ENCODE assay signal across 35 cellular contexts in the genomic region with DNA sequence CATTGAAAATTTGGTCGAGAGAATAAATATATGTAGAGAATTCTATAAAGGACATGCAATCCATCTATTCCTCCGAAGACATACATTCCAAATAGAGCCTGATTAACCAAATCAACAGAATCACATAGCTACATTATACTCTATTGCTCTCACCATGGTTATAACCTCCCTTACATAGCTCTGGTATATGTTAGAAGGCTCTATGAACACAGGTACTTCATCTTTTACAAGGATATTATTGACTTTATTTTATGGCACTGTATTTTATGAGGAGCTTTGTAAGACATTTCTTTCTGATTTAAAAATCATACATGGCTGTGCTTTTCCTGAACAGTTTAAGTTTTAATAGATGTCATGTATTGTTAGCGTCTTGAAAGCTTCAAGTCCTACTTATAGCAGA. TPM values are rescaled to one million over a fixed set of nuclear protein-coding genes. Genes with fewer than 3 reads are reported as not detected.
"Had no signal": no experiment of that assay in that cellular context is flagged by ENCODE, and none has a peak within 500 bp of the region (broad histone marks: within the 10 kb centered on the region; RNA-seq: fewer than 3 reads in every experiment).

No MANE protein-coding gene starts in this region.

- H3K4me3 ChIP-seq: adrenal gland, ascending aorta, body of pancreas, breast epithelium, cardiac muscle cell had no signal

- H3K27ac ChIP-seq: adrenal gland, ascending aorta, body of pancreas, brain microvascular endothelial cell, breast epithelium, cardiac muscle cell had no signal

- DNase-seq: activated effector memory CD4-positive, alpha-beta T cell treated with anti-CD3 and anti-CD28 coated beads, Interleukin-2, amount 50 U/mL, for 16 hours; activated effector memory CD4-positive, alpha-beta T cell treated with Interleukin-2 at 50 U/mL for 16 hours; activated gamma-delta T cell; activated gamma-delta T cell treated with Interleukin-2 at 50 U/mL for 16 hours; activated naive CD4-positive, alpha-beta T cell; activated naive CD4-positive, alpha-beta T cell treated with anti-CD3 and anti-CD28 coated beads for 36 hours; activated naive CD4-positive, alpha-beta T cell treated with anti-CD3 and anti-CD28 coated beads, Interleukin-2, amount 10 ng/mL, durations not matched to agents 7 days and 5 days; activated naive CD4-positive, alpha-beta T cell treated with anti-CD3 and anti-CD28 coated beads, Interleukin-2, amount 50 U/mL, for 16 hours; activated naive CD4-positive, alpha-beta T cell treated with Interleukin-2 at 50 U/mL for 16 hours; activated naive CD8-positive, alpha-beta T cell treated with anti-CD3 and anti-CD28 coated beads for 36 hours; activated naive CD8-positive, alpha-beta T cell treated with anti-CD3 and anti-CD28 coated beads, Interleukin-2, amount 10 ng/mL, durations not matched to agents 7 days and 5 days; activated naive CD8-positive, alpha-beta T cell treated with anti-CD3 and anti-CD28 coated beads, Interleukin-2, amount 50 U/mL, for 24 hours; activated T-cell treated with anti-CD3 and anti-CD28 coated beads for 4 hours; activated T-cell treated with anti-CD3 and anti-CD28 coated beads, Interleukin-2, amount 50 U/mL, for 1 hour; activated T-cell treated with anti-CD3 and anti-CD28 coated beads, Interleukin-2, amount 50 U/mL, for 24 hours; activated T-cell treated with anti-CD3 and anti-CD28 coated beads, Interleukin-2, amount 50 U/mL, for 4 hours; activated T-cell treated with anti-CD3 and anti-CD28 coated beads, Interleukin-2, amount 50 U/mL, for 48 hours; activated T-cell treated with anti-CD3 and anti-CD28 coated beads, Interleukin-2, amount 50 U/mL, for 72 hours; adrenal gland; amniotic stem cell; amygdala; anterior cingulate cortex; aorta; body of pancreas; brain microvascular endothelial cell; caudate nucleus; central memory CD4-positive, alpha-beta T cell; cerebellar nuclear complex had no signal

- H3K27me3 ChIP-seq: adrenal gland, ascending aorta, brain microvascular endothelial cell, breast epithelium had no signal

- H3K36me3 ChIP-seq: adrenal gland, ascending aorta, brain microvascular endothelial cell, breast epithelium, cardiac muscle cell had no signal

- H3K4me1 ChIP-seq: breast epithelium had no signal

- H3K9me3 ChIP-seq: adrenal gland, ascending aorta, body of pancreas, breast epithelium had no signal

- ATAC-seq: activated naive CD4-positive, alpha-beta T cell treated with anti-CD3 and anti-CD28 coated beads, Interleukin-2, amount 50 U/mL, for 72 hours; activated naive CD8-positive, alpha-beta T cell treated with anti-CD3 and anti-CD28 coated beads, Interleukin-2, amount 50 U/mL, for 24 hours; activated T-cell treated with anti-CD3 and anti-CD28 coated beads, Interleukin-2, amount 50 U/mL, for 4 hours; activated T-cell treated with anti-CD3 and anti-CD28 coated beads, Interleukin-2, amount 50 U/mL, for 72 hours; activated T-helper 17 cell treated with anti-CD3 and anti-CD28 coated beads, Interleukin-2, amount 50 U/mL, for 72 hours; body of pancreas had no signal

RNA-seq across cellular contexts. Expression of gene IGSF10, which starts 4.8 kb away (rescaled TPM):
- total RNA-seq: activated naive CD4-positive, alpha-beta T cell treated with anti-CD3 and anti-CD28 coated beads for 36 hours; activated naive CD4-positive, alpha-beta T cell treated with anti-CD3 and anti-CD28 coated beads, Interleukin-2, amount 50 U/mL, for 72 hours; activated naive CD8-positive, alpha-beta T cell treated with anti-CD3 and anti-CD28 coated beads for 36 hours; activated naive CD8-positive, alpha-beta T cell treated with anti-CD3 and anti-CD28 coated beads, Interleukin-2, amount 10 ng/mL, durations not matched to agents 7 days and 5 days; activated T-cell treated with anti-CD3 and anti-CD28 coated beads, Interleukin-2, amount 50 U/mL, for 72 hours; activated T-helper 1 cell treated with anti-CD3 and anti-CD28 coated beads, Interleukin-12 subunit alpha, Interleukin-12 subunit beta, Interleukin-2, Interleukin-4 antibody, amounts not matched to agents 30 ng/mL and 10 ng/mL and 1 ng/mL, durations not matched to agents 14 hours and 24 hours and 36 hours; activated T-helper 2 cell treated with anti-CD3 and anti-CD28 coated beads, Interferon-gamma antibody, Interleukin-2, Interleukin-4, amounts not matched to agents 10 μg/mL and 5 μg/mL and 100 μg/mL, durations not matched to agents 14 hours and 24 hours and 36 hours had no signal
- polyA plus RNA-seq: cardiac muscle cell had no signal
